ENCODE assay signal across 1 cellular context in the genomic region with DNA sequence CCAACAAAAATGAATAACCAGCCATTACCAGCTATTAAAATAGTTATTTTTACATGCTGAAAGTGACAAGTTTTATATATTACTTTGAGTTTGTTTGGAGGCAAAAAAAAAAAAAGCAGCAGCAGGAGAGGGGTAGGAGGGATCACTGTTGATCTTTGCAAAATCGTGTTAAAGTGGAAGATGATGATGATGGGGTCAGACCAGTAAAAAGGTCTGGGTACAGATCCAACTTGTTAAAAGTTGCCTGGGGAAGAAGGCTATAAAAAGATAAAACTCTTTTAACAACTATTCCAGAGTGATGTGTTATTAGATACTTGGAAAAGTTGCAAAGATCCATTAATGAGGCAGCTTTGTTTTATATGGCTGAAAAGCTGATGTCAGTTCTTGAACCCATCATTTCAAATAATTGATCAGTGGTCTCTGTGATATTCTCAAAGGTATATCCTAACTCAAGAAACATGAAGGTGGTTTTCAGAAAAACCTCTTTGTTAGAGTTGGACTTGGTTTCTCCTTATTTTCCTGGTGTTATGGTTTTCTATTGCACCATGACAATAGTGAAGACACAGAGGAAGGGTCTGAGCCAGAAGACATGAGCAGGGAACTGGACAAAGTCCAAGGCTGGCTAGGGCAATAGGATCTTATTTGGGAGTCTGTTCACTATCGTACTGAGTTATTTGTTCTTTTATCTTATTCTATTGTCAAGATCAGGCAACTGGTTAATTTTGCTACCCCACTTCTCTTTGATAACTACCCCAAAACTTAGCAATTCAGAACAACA.
TF ChIP-seq lines count a peak whose summit lies in the region.

No MANE protein-coding gene starts in this region.

TF ChIP-seq in H1, 55 proteins besides CTCF, POLR2A, EP300 and RAD21 (continued from another document):
- TF ChIP-seq ASH2L (IDR thresholded peaks at IDR 0.05; ENCODE audit: low read length) = no peak
- no peak for TF ChIP-seq SP1 (IDR thresholded peaks at IDR 0.05; ENCODE audit: low read depth, low read length)
- TF ChIP-seq CHD2 (IDR thresholded peaks at IDR 0.05; ENCODE audit: low read length) = no peak
- TF ChIP-seq CEBPB (IDR thresholded peaks at IDR 0.05; ENCODE audit: low read depth, low read length) = no peak
- no peak for TF ChIP-seq TCF12 (IDR thresholded peaks at IDR 0.05; ENCODE audit: low read depth, low read length)
- TF ChIP-seq HDAC6 (IDR thresholded peaks at IDR 0.05; ENCODE audit: low read depth, low read length) = no peak
- TF ChIP-seq KDM5A (IDR thresholded peaks at IDR 0.05; ENCODE audit: low read length) = no peak
- TF ChIP-seq SP2 (IDR thresholded peaks at IDR 0.05; ENCODE audit: low read length) = no peak
- no peak for TF ChIP-seq EGR1 (IDR thresholded peaks at IDR 0.05; ENCODE audit: borderline replicate concordance, low read depth, low read length)
- TF ChIP-seq HDAC2 (IDR thresholded peaks at IDR 0.05; ENCODE audit: borderline replicate concordance in 1 of 2, low read depth in 2 of 2, low read length in 2 of 2) = no peak
- TF ChIP-seq, protein P1, sequence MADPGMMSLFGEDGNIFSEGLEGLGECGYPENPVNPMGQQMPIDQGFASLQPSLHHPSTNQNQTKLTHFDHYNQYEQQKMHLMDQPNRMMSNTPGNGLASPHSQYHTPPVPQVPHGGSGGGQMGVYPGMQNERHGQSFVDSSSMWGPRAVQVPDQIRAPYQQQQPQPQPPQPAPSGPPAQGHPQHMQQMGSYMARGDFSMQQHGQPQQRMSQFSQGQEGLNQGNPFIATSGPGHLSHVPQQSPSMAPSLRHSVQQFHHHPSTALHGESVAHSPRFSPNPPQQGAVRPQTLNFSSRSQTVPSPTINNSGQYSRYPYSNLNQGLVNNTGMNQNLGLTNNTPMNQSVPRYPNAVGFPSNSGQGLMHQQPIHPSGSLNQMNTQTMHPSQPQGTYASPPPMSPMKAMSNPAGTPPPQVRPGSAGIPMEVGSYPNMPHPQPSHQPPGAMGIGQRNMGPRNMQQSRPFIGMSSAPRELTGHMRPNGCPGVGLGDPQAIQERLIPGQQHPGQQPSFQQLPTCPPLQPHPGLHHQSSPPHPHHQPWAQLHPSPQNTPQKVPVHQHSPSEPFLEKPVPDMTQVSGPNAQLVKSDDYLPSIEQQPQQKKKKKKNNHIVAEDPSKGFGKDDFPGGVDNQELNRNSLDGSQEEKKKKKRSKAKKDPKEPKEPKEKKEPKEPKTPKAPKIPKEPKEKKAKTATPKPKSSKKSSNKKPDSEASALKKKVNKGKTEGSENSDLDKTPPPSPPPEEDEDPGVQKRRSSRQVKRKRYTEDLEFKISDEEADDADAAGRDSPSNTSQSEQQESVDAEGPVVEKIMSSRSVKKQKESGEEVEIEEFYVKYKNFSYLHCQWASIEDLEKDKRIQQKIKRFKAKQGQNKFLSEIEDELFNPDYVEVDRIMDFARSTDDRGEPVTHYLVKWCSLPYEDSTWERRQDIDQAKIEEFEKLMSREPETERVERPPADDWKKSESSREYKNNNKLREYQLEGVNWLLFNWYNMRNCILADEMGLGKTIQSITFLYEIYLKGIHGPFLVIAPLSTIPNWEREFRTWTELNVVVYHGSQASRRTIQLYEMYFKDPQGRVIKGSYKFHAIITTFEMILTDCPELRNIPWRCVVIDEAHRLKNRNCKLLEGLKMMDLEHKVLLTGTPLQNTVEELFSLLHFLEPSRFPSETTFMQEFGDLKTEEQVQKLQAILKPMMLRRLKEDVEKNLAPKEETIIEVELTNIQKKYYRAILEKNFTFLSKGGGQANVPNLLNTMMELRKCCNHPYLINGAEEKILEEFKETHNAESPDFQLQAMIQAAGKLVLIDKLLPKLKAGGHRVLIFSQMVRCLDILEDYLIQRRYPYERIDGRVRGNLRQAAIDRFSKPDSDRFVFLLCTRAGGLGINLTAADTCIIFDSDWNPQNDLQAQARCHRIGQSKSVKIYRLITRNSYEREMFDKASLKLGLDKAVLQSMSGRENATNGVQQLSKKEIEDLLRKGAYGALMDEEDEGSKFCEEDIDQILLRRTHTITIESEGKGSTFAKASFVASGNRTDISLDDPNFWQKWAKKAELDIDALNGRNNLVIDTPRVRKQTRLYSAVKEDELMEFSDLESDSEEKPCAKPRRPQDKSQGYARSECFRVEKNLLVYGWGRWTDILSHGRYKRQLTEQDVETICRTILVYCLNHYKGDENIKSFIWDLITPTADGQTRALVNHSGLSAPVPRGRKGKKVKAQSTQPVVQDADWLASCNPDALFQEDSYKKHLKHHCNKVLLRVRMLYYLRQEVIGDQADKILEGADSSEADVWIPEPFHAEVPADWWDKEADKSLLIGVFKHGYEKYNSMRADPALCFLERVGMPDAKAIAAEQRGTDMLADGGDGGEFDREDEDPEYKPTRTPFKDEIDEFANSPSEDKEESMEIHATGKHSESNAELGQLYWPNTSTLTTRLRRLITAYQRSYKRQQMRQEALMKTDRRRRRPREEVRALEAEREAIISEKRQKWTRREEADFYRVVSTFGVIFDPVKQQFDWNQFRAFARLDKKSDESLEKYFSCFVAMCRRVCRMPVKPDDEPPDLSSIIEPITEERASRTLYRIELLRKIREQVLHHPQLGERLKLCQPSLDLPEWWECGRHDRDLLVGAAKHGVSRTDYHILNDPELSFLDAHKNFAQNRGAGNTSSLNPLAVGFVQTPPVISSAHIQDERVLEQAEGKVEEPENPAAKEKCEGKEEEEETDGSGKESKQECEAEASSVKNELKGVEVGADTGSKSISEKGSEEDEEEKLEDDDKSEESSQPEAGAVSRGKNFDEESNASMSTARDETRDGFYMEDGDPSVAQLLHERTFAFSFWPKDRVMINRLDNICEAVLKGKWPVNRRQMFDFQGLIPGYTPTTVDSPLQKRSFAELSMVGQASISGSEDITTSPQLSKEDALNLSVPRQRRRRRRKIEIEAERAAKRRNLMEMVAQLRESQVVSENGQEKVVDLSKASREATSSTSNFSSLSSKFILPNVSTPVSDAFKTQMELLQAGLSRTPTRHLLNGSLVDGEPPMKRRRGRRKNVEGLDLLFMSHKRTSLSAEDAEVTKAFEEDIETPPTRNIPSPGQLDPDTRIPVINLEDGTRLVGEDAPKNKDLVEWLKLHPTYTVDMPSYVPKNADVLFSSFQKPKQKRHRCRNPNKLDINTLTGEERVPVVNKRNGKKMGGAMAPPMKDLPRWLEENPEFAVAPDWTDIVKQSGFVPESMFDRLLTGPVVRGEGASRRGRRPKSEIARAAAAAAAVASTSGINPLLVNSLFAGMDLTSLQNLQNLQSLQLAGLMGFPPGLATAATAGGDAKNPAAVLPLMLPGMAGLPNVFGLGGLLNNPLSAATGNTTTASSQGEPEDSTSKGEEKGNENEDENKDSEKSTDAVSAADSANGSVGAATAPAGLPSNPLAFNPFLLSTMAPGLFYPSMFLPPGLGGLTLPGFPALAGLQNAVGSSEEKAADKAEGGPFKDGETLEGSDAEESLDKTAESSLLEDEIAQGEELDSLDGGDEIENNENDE (IDR thresholded peaks at IDR 0.05; ENCODE audit: insufficient replicate concordance, low read length) = no peak
- TF ChIP-seq GABPA (IDR thresholded peaks at IDR 0.05; ENCODE audit: borderline replicate concordance, insufficient read depth, low read length) = no peak
- no peak for TF ChIP-seq NANOG (IDR thresholded peaks at IDR 0.05; ENCODE audit: insufficient read depth, low read depth, low read length, poor library complexity, severe bottlenecking)
- no peak for TF ChIP-seq ZNF274 (IDR thresholded peaks at IDR 0.05; ENCODE audit: borderline replicate concordance, extremely low read depth, low read length)
- TF ChIP-seq POU5F1 (IDR thresholded peaks at IDR 0.05; ENCODE audit: low read depth, low read length) = no peak
- no peak for TF ChIP-seq PHF8 (conservative IDR thresholded peaks at IDR 0.05; ENCODE audit: low read depth, low read length)
